ENCODE assay signal across 9 cellular contexts in genomic region chr2:189347540-189347939, GRCh38.
DNase-seq lines count a peak whose midpoint lies in the region; ATAC-seq, FAIRE-seq and TF ChIP-seq lines count a peak whose summit lies in the region.
"Had no signal": no experiment of that assay in that cellular context is flagged by ENCODE, and none has a peak within 500 bp of the region (broad histone marks: within the 10 kb centered on the region; RNA-seq: fewer than 3 reads in every experiment).

No MANE protein-coding gene starts in this region.

- no TSS peak for BruUV-seq in Panc1 (replicated peaks; lab: Mats Ljungman, UMichigan)

- H3K9me3 ChIP-seq in Panc1 (ENCODE audit: control insufficient read depth, insufficient read depth, low read depth, low read length): peaks cover 10% of the 10 kb centered on the region; the same call in 1 of the 2 replicates

- in situ Hi-C loops in Panc1 (cut with HindIII; ENCODE audit: low pct_unique_long_range_greater_than_20kb, low sequenced_read_pairs): no loop called here

- CTCF ChIA-PET in Panc1 (lab: Charles Lee): no interaction called here

- H3K4me1 ChIP-seq in ACC112 (ENCODE audit: control insufficient read depth, insufficient read depth, low read length, unreplicated experiment): peaks cover 29% of the 10 kb centered on the region
- H3K4me1 ChIP-seq in Panc1 (ENCODE audit: control insufficient read depth, insufficient read depth, low read length): no peaks in the 10 kb centered on the region

- no peak overlapping the region for H2AFZ ChIP-seq in ACC112 (ENCODE audit: low read length, unreplicated experiment)

- H3K36me3 ChIP-seq in ACC112 (ENCODE audit: insufficient read depth, low read length): peaks cover 16% of the 10 kb centered on the region
- H3K36me3 ChIP-seq in Panc1 (ENCODE audit: control insufficient read depth, insufficient read depth, low read length): no peaks in the 10 kb centered on the region

- peak; percentile 67 for ATAC-seq in HG02623 (IDR thresholded peaks at IDR 0.05; ENCODE audit: unreplicated experiment)
- peak; percentile 58; the same call in 1 of the 2 replicates for ATAC-seq in Panc1
- no peak for ATAC-seq in GM21528 (IDR thresholded peaks at IDR 0.05; ENCODE audit: low FRiP score, unreplicated experiment)

- H3K27me3 ChIP-seq in ACC112 (ENCODE audit: insufficient read depth, low read length): no peaks in the 10 kb centered on the region
- H3K27me3 ChIP-seq in Panc1 (ENCODE audit: control insufficient read depth, insufficient read depth, low read length): no peaks in the 10 kb centered on the region

- TF ChIP-seq CTCF in GM12865 (IDR thresholded peaks at IDR 0.05; ENCODE audit: insufficient read depth, low read depth, low read length, missing control alignments) (no peak), Panc1 (IDR thresholded peaks at IDR 0.05) (no peak)

- peak; percentile 67 for DNase-seq in GM12865 (ENCODE audit: low read depth)
- no peak for DNase-seq in Panc1 (ENCODE audit: low read depth, low spot score)
- DNase-seq in mucosa of gallbladder (ENCODE audit: low spot score): peak; percentile 57
- no peak for DNase-seq in putamen (ENCODE audit: low spot score)

- H3K79me2 ChIP-seq in ACC112 (ENCODE audit: control insufficient read depth, insufficient read depth, low read length, unreplicated experiment): no peaks in the 10 kb centered on the region

- POLR2A ChIA-PET in Panc1 (lab: Charles Lee): no interaction called here

- intact Hi-C loops in Panc1 (cut with micrococcal nuclease; ENCODE audit: unreplicated experiment): no loop called here

- no peak overlapping the region for H3K4me3 ChIP-seq in ACC112 (ENCODE audit: low read depth, low read length)
- no peak overlapping the region for H3K4me3 ChIP-seq in GM12865 (ENCODE audit: low read depth, low read length)
- no peak overlapping the region for H3K4me3 ChIP-seq in Panc1 (ENCODE audit: low read depth in 2 of 2, low read length in 2 of 2)

- peak; percentile 97 for FAIRE-seq in endometrium (lab: Jason Lieb, UNC)

- H3K27ac ChIP-seq in ACC112 (ENCODE audit: low read depth, low read length) (peak overlapping the region; percentile 96), Panc1 (ENCODE audit: low read length) (no peak overlapping the region; the same call in 1 of the 2 replicates)
- H3K27ac ChIP-seq: HL-60 had no signal

Comparison
In these comparisons a context has a peak if more than half of its experiments do, and no peak if none do; other contexts are left out.
1. DNase-seq: peak in GM12865 (single experiment) and mucosa of gallbladder (single experiment); none in Panc1 (single experiment) and putamen (single experiment).